ENCODE assay signal across 4 cellular contexts in genomic region chr13:66391322-66391721, GRCh38.
"Had no signal": no experiment of that assay in that cellular context is flagged by ENCODE, and none has a peak within 500 bp of the region (broad histone marks: within the 10 kb centered on the region; RNA-seq: fewer than 3 reads in every experiment).

No MANE protein-coding gene starts in this region.

- H3K4me3 Mint-ChIP-seq: GM23338, H9 had no signal

- DNase-seq: H9, HCEC 1CT, IMR-90 had no signal

- H2AFZ ChIP-seq: GM23338 had no signal

- H3K4me2 ChIP-seq: GM23338 had no signal

- H3K4me1 Mint-ChIP-seq: GM23338, H9 had no signal

- ATAC-seq: GM23338 had no signal

- H3K4me3 ChIP-seq: GM23338 had no signal

- H3K9me3 Mint-ChIP-seq: GM23338, H9 had no signal

- H3K27ac Mint-ChIP-seq: GM23338, H9 had no signal
